1 cellular context compared by ENCODE assay signal in genomic region chr7:157396316-157397035, GRCh38.
TF ChIP-seq lines count a peak whose summit lies in the region.

No MANE protein-coding gene starts in this region.

TF ChIP-seq in GM23338, 12 proteins besides CTCF, POLR2A, EP300 and RAD21 (continued from another document):
- TF ChIP-seq JUNB (IDR thresholded peaks at IDR 0.05; ENCODE audit: unreplicated experiment) (no peak), EZH2phosphoT487 (IDR thresholded peaks at IDR 0.05; ENCODE audit: unreplicated experiment) (no peak), ZNF462 (CRISPR knock-in tag; IDR thresholded peaks at IDR 0.05) (no peak), POLR2AphosphoS5 (IDR thresholded peaks at IDR 0.05; ENCODE audit: low read depth) (no peak), ZNF114 (CRISPR knock-in tag; IDR thresholded peaks at IDR 0.05) (no peak), STAT1 (IDR thresholded peaks at IDR 0.05; ENCODE audit: unreplicated experiment) (no peak), EZH2 (IDR thresholded peaks at IDR 0.05; ENCODE audit: low read depth, unreplicated experiment) (no peak)
